5 cellular contexts compared by ENCODE assay signal in the genomic region with DNA sequence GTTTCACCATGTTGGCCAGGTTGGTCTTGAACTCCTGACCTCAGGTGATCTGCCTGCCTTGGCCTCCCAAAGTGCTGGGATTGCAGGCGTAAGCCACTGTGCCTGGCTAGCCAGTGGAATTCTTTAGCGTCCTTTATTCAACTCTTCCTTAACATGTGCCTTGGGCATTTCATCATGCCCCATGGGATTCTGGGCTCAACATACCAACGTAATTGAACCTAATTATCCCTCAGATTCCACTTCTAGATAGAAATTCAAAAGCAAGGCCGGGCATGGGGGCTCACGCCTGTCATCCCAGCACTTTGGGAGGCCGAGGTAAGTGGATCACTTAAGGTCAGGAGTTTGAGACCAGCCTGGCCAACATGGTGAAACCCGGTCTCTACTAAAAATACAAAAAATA. TPM values are rescaled to one million over a fixed set of nuclear protein-coding genes. Genes with fewer than 3 reads are reported as not detected.
A peak's percentile ranks its signal among the peaks of the same experiment; 100 is the strongest.
DNase-seq lines count a peak whose midpoint lies in the region; TF ChIP-seq lines count a peak whose summit lies in the region.
"Not testable (repeated sequence)": the region's sequence is repeated elsewhere in the genome, so short reads cannot be mapped to it uniquely, and the experiment has no call there.

No MANE protein-coding gene starts in this region.

- H2BK120ac ChIP-seq in mesendoderm (ENCODE audit: low read depth, low read length) = not testable (repeated sequence)

- not testable (repeated sequence) for H3K4ac ChIP-seq in mesendoderm (ENCODE audit: low read depth, low read length)

- H2BK15ac ChIP-seq in mesendoderm (replicated peaks; ENCODE audit: low read depth) = not testable (repeated sequence)

- CTCF ChIA-PET in A673 (lab: Charles Lee) = interaction anchor here (0.6 kb wide), 1 partner anchor 276 kb away, joined by 3 read pairs; no protein-coding TSS in a partner anchor

- not testable (repeated sequence) for H3K4me1 ChIP-seq in A673 (ENCODE audit: insufficient read depth, low read length, poor library complexity, severe bottlenecking); mesendoderm (ENCODE audit: control insufficient read depth, low read depth, low read length)

- not testable (repeated sequence) for H3K9me3 ChIP-seq in A673 (ENCODE audit: low read depth, low read length, poor library complexity, severe bottlenecking)

- TF ChIP-seq CTCF in A673 (conservative IDR thresholded peaks at IDR 0.05; ENCODE audit: low read depth, low read length) = not testable (repeated sequence)

- H4K5ac ChIP-seq in mesendoderm (ENCODE audit: low read length) = not testable (repeated sequence)

- no CpG with 5 or more reads among the region's 7 CpGs for WGBS in mesendoderm (ENCODE audit: extremely low coverage, insufficient coverage, low lambda C conversion rate)

- H3K4me3 ChIP-seq in A673 (ENCODE audit: low read depth, low read length, poor library complexity, severe bottlenecking); mesendoderm (ENCODE audit: low read length): not testable (repeated sequence)

- H3K79me2 ChIP-seq in mesendoderm (ENCODE audit: control insufficient read depth, insufficient read depth, low read length) = not testable (repeated sequence)

- not testable (repeated sequence) for H3K27ac ChIP-seq in A673 (ENCODE audit: low read depth, low read length, poor library complexity, severe bottlenecking); mesendoderm (ENCODE audit: low read depth, low read length)

- POLR2A ChIA-PET in A673 (lab: Charles Lee; ENCODE audit: low non-redundant PET) = interaction anchor here (0.7 kb wide), 1 partner anchor 135 kb away, joined by 3 read pairs; the partner anchor contains the start of gene DNAJC28

- not testable (repeated sequence) for H2AK5ac ChIP-seq in mesendoderm (ENCODE audit: low read length)

- intact Hi-C loops in A673 (cut with micrococcal nuclease; ENCODE audit: unreplicated experiment) = not testable (repeated sequence)

- H3K79me1 ChIP-seq in mesendoderm (ENCODE audit: low read length) = not testable (repeated sequence)

- peak; percentile 60 for DNase-seq in A673 (ENCODE audit: low spot score)
- peak; percentile 55 for DNase-seq in ELF-1 (ENCODE audit: low read depth, low spot score)
- peak; percentile 48 for DNase-seq in fibroblast of peridontal ligament (ENCODE audit: extremely low read depth)
- peak; percentile 65 for DNase-seq in islet precursor cell
- DNase-seq in mesendoderm = peak; percentile 60

- BruUV-seq in A673 (replicated peaks; lab: Mats Ljungman, UMichigan) = not testable (repeated sequence)

- H3K9ac ChIP-seq in mesendoderm (ENCODE audit: low read length) = not testable (repeated sequence)

- not testable (repeated sequence) for H3K27me3 ChIP-seq in A673 (replicated peaks; ENCODE audit: insufficient read depth, low read depth, low read length, poor library complexity); mesendoderm (ENCODE audit: insufficient read depth, low read length, poor library complexity)

- H2BK5ac ChIP-seq in mesendoderm (ENCODE audit: low read length) = not testable (repeated sequence)

- not testable (repeated sequence) for H3K23ac ChIP-seq in mesendoderm (ENCODE audit: low read length)

- H4K8ac ChIP-seq in mesendoderm (ENCODE audit: low read depth, low read length) = not testable (repeated sequence)

- H3K4me2 ChIP-seq in mesendoderm (ENCODE audit: low read length) = not testable (repeated sequence)

- H3K36me3 ChIP-seq in A673 (ENCODE audit: insufficient read depth, low read length, poor library complexity, severe bottlenecking) = peaks cover 29% of the 10 kb centered on the region
- not testable (repeated sequence) for H3K36me3 ChIP-seq in mesendoderm (ENCODE audit: control insufficient read depth, insufficient read depth, low read length)

- H3K18ac ChIP-seq in mesendoderm (ENCODE audit: low read length) = not testable (repeated sequence)

- not testable (repeated sequence) for H3K56ac ChIP-seq in mesendoderm (ENCODE audit: low read length)

RNA-seq across cellular contexts. Expression of gene CRYZL1, which starts 15.4 kb away (rescaled TPM):
- total RNA-seq in A673 (2021) = 46.6 and 55.7 TPM in 2 replicates
- polyA plus RNA-seq in mesendoderm (2013, experiment 1 of 2) = 10.0 TPM
- 9.7 TPM for polyA plus RNA-seq in mesendoderm (2013, experiment 2 of 2)

RNA-seq across cellular contexts. Expression of gene ITSN1, which starts 16.1 kb away (rescaled TPM):
- total RNA-seq in A673 (2021) = 54.2 and 57.2 TPM in 2 replicates
- 44.4 TPM for polyA plus RNA-seq in mesendoderm (2013, experiment 1 of 2)
- 47.3 TPM for polyA plus RNA-seq in mesendoderm (2013, experiment 2 of 2)

RNA-seq across cellular contexts. Expression of gene DONSON, which starts 37.7 kb away (rescaled TPM):
- 42.6 and 48.5 TPM in 2 replicates for total RNA-seq in A673 (2021)
- polyA plus RNA-seq in mesendoderm (2013, experiment 1 of 2) = 22.6 TPM
- 22.2 TPM for polyA plus RNA-seq in mesendoderm (2013, experiment 2 of 2)
